In genomic region chr15:44194397-44195150, GRCh38 we compare ENCODE assay signal across 8 cellular contexts. TPM values are rescaled to one million over a fixed set of nuclear protein-coding genes. Genes with fewer than 3 reads are reported as not detected.
DNase-seq lines count a peak whose midpoint lies in the region; ATAC-seq and TF ChIP-seq lines count a peak whose summit lies in the region.

No MANE protein-coding gene starts in this region.

- no peaks in the 10 kb centered on the region for H3K36me3 ChIP-seq in neuron (ENCODE audit: insufficient read depth, low read length)
- no peaks in the 10 kb centered on the region for H3K36me3 ChIP-seq in transverse colon

- H3K9me3 ChIP-seq in neuron (ENCODE audit: low read length) (no peaks in the 10 kb centered on the region), transverse colon (no peaks in the 10 kb centered on the region)

- peaks cover 5% of the 10 kb centered on the region for H3K27me3 ChIP-seq in neuron (ENCODE audit: insufficient read depth, low read length)
- peaks cover 59% of the 10 kb centered on the region for H3K27me3 ChIP-seq in transverse colon

- peak; percentile 23 for ATAC-seq in HG02840 (IDR thresholded peaks at IDR 0.05; ENCODE audit: low FRiP score, unreplicated experiment)

- WGBS in transverse colon (ENCODE audit: low coverage in 1 of 2), 2 donors, result 3 to 8% methylated on average over 15 to 39 of the region's 72 CpGs

- TF ChIP-seq POLR2A in transverse colon (IDR thresholded peaks at IDR 0.05), result no peak

- TF ChIP-seq CTCF in GM13977 (IDR thresholded peaks at IDR 0.05; ENCODE audit: extremely low read depth, insufficient read depth, missing control alignments) (no peak), fibroblast of pulmonary artery (IDR thresholded peaks at IDR 0.05; ENCODE audit: low read length, missing control alignments) (no peak), transverse colon (IDR thresholded peaks at IDR 0.05) (peak in 1 of 5 experiments; percentile 11)

- H2AFZ ChIP-seq in neuron (ENCODE audit: low read depth, low read length), result peak overlapping the region; percentile 47

- intact Hi-C loops in transverse colon (cut with DNase I; ENCODE audit: low total_unique reads), result no loop called here

- in situ Hi-C loops in GM13977 (cut with MboI; ENCODE audit: low pct_unique_long_range_greater_than_20kb, low sequenced_read_pairs, unreplicated experiment), result no loop called here
- in situ Hi-C loops in transverse colon (cut with MboI; ENCODE audit: low pct_ligation_motif_present in 1 of 4, low pct_unique_long_range_greater_than_20kb in 1 of 4, low sequenced_read_pairs in 3 of 4), result no loop called here

- peaks cover 26% of the 10 kb centered on the region for H3K4me1 ChIP-seq in neuron (ENCODE audit: insufficient read depth, low read length)
- H3K4me1 ChIP-seq in transverse colon, result peaks cover 6 to 24% (median 17%) of the 10 kb centered on the region in 4 donors

- peak overlapping the region; percentile 76 to 87 (median 82) for H3K27ac ChIP-seq in transverse colon

- DNase-seq in GM13977 (ENCODE audit: low spot score) (peak; percentile 36), NCI-H774 (lab: John Stamatoyannopoulos, UW) (peak; percentile 64), fibroblast of pulmonary artery (ENCODE audit: low read depth) (peak; percentile 89), transverse colon (peak; percentile 58), putamen (ENCODE audit: low spot score) (no peak)
- peak; percentile 6 to 15 for DNase-seq in activated T-helper 1 cell treated with anti-CD3 and anti-CD28 coated beads, Interleukin-2, amount 50 U/mL, for 16 hours (ENCODE audit: low read depth in 1 of 2, low spot score in 1 of 2)

- H3K4me3 ChIP-seq in fibroblast of pulmonary artery (replicated peaks; ENCODE audit: low read depth, low read length), result peak overlapping the region; percentile 57
- peak overlapping the region; percentile 62 for H3K4me3 ChIP-seq in neuron (ENCODE audit: low read length)
- peak overlapping the region; percentile 47 to 72 (median 60) for H3K4me3 ChIP-seq in transverse colon

- TF ChIP-seq EP300 in transverse colon (IDR thresholded peaks at IDR 0.05; ENCODE audit: low read depth), result no peak

RNA-seq across cellular contexts. Expression of gene FRMD5, which starts 0.5 kb away (rescaled TPM):
- total RNA-seq in transverse colon, result 1 to 10 TPM in 2 of 4 donors, under 1 TPM in 1, not detected in 1; 0.40 to 1.5 (median 1.1) TPM
